1 cellular context compared by ENCODE assay signal in genomic region chr5:150576449-150576949, GRCh38.
TF ChIP-seq lines count a peak whose summit lies in the region.

No MANE protein-coding gene starts in this region.

TF ChIP-seq in HepG2, 621 proteins besides CTCF, POLR2A, EP300 and RAD21 (continued from another document):
- TF ChIP-seq KIAA2018 (CRISPR knock-in tag; IDR thresholded peaks at IDR 0.05; ENCODE audit: borderline replicate concordance) (no peak), MTA3 (CRISPR knock-in tag; IDR thresholded peaks at IDR 0.05) (no peak), XRCC5 (optimal IDR thresholded peaks at IDR 0.05; ENCODE audit: low read length) (no peak), ZNF615 (CRISPR knock-in tag; IDR thresholded peaks at IDR 0.05; ENCODE audit: borderline replicate concordance) (no peak), IKZF4 (CRISPR knock-in tag; IDR thresholded peaks at IDR 0.05; ENCODE audit: borderline replicate concordance, low read depth, not compliant biosample characterization) (no peak), FOXK2 (IDR thresholded peaks at IDR 0.05) (no peak), MBNL3 (CRISPR knock-in tag; conservative IDR thresholded peaks at IDR 0.05) (no peak), TEAD3 (CRISPR knock-in tag; optimal IDR thresholded peaks at IDR 0.05; ENCODE audit: borderline replicate concordance) (no peak)
